8 cellular contexts compared by ENCODE assay signal in genomic region chr3:123067689-123068226, GRCh38. TPM values are rescaled to one million over a fixed set of nuclear protein-coding genes. Genes with fewer than 3 reads are reported as not detected.
DNase-seq lines count a peak whose midpoint lies in the region; ATAC-seq and TF ChIP-seq lines count a peak whose summit lies in the region.

No MANE protein-coding gene starts in this region.

- ATAC-seq in HG03439 (IDR thresholded peaks at IDR 0.05; ENCODE audit: unreplicated experiment) (no peak), GM21515 (IDR thresholded peaks at IDR 0.05; ENCODE audit: unreplicated experiment) (no peak)

- peak overlapping the region; percentile 81 for H3K27ac Mint-ChIP-seq in HFFc6
- H3K27ac Mint-ChIP-seq in osteocyte (ENCODE audit: unreplicated experiment), result peak overlapping the region; percentile 85

- H3K27ac ChIP-seq in SJCRH30, result peak overlapping the region; percentile 47

- peak overlapping the region; percentile 98 for H3K4me3 Mint-ChIP-seq in HFFc6
- peak overlapping the region; percentile 90 for H3K4me3 Mint-ChIP-seq in osteocyte (ENCODE audit: unreplicated experiment)

- peaks cover 28% of the 10 kb centered on the region for H3K4me1 Mint-ChIP-seq in HFFc6 (ENCODE audit: low read depth)
- H3K4me1 Mint-ChIP-seq in osteocyte (ENCODE audit: unreplicated experiment), result peaks cover 25% of the 10 kb centered on the region

- H3K4me3 ChIP-seq in GM12865 (ENCODE audit: low read depth, low read length) (peak overlapping the region; percentile 83), SJCRH30 (peak overlapping the region; percentile 88)

- H3K27me3 Mint-ChIP-seq in HFFc6 (ENCODE audit: insufficient read depth), result peaks cover 10% of the 10 kb centered on the region
- H3K27me3 Mint-ChIP-seq in osteocyte (ENCODE audit: unreplicated experiment), result no peaks in the 10 kb centered on the region

- H3K27me3 ChIP-seq in SJCRH30, result no peaks in the 10 kb centered on the region

- H3K9me3 Mint-ChIP-seq in HFFc6 (no peaks in the 10 kb centered on the region), osteocyte (ENCODE audit: unreplicated experiment) (no peaks in the 10 kb centered on the region)

- no peak for TF ChIP-seq POLR2A in erythroblast (IDR thresholded peaks at IDR 0.05; ENCODE audit: low read length)

- no peaks in the 10 kb centered on the region for H3K36me3 ChIP-seq in SJCRH30

- H3K9me3 ChIP-seq in SJCRH30 (replicated peaks), result no peaks in the 10 kb centered on the region

- peak; percentile 30 for DNase-seq in GM12865 (ENCODE audit: low read depth)
- no peak for DNase-seq in HFFc6
- peak in 1 of 2 experiments; percentile 30 for DNase-seq in SJCRH30
- peak; percentile 44 to 45 for DNase-seq in erythroblast (lab: John Stamatoyannopoulos, UW)
- DNase-seq in osteocyte (ENCODE audit: extremely low spot score, unreplicated experiment), result no peak
- no peak for DNase-seq in Ammon's horn (ENCODE audit: low spot score)

- no peak for TF ChIP-seq CTCF in GM12865 (IDR thresholded peaks at IDR 0.05; ENCODE audit: insufficient read depth, low read depth, low read length, missing control alignments)
- no peak for TF ChIP-seq CTCF in HFFc6 (IDR thresholded peaks at IDR 0.05)
- no peak for TF ChIP-seq CTCF in osteocyte (IDR thresholded peaks at IDR 0.05)

- no peaks in the 10 kb centered on the region for H3K4me1 ChIP-seq in SJCRH30

- H3K36me3 Mint-ChIP-seq in HFFc6 (ENCODE audit: low read depth) (0 out of 2 replicates have a peak, but pooled peaks cover 1% of the 10 kb centered on the region), osteocyte (ENCODE audit: unreplicated experiment) (no peaks in the 10 kb centered on the region)

RNA-seq across cellular contexts. Expression of gene PDIA5, which starts 0.9 kb away (rescaled TPM):
- total RNA-seq in HFFc6 (2021; fragmentation: NEBNext Ultra II Directional; extraction: Animal tissue kit (Norgen Biotek cat#: 25700)), result 10 to 100 TPM; 30.7 to 49.0 (median 38.1) TPM
- 14.7 and 16.1 TPM in 2 replicates for total RNA-seq in SJCRH30 (2014; rRNA removed; shearing (Covaris generic))
- total RNA-seq in osteocyte, result 35.5 and 39.7 TPM in 2 replicates

RNA-seq across cellular contexts. Expression of gene SEMA5B, which starts 40.2 kb away (rescaled TPM):
- total RNA-seq in HFFc6 (2021; fragmentation: NEBNext Ultra II Directional; extraction: Animal tissue kit (Norgen Biotek cat#: 25700)), result not detected
- total RNA-seq in SJCRH30 (2014; rRNA removed; shearing (Covaris generic)), result 0.16 TPM in 1 of 2 replicates, not detected in the other
- 1.3 TPM in 2 replicates for total RNA-seq in osteocyte

Comparison
In these comparisons a context has a peak if more than half of its experiments do, and no peak if none do; other contexts are left out.
1. DNase-seq: peak in GM12865 (single experiment) and erythroblast (2 of 2); none in HFFc6 (single experiment), osteocyte (single experiment) and Ammon's horn (single experiment).